1 cellular context compared by ENCODE assay signal in the genomic region with DNA sequence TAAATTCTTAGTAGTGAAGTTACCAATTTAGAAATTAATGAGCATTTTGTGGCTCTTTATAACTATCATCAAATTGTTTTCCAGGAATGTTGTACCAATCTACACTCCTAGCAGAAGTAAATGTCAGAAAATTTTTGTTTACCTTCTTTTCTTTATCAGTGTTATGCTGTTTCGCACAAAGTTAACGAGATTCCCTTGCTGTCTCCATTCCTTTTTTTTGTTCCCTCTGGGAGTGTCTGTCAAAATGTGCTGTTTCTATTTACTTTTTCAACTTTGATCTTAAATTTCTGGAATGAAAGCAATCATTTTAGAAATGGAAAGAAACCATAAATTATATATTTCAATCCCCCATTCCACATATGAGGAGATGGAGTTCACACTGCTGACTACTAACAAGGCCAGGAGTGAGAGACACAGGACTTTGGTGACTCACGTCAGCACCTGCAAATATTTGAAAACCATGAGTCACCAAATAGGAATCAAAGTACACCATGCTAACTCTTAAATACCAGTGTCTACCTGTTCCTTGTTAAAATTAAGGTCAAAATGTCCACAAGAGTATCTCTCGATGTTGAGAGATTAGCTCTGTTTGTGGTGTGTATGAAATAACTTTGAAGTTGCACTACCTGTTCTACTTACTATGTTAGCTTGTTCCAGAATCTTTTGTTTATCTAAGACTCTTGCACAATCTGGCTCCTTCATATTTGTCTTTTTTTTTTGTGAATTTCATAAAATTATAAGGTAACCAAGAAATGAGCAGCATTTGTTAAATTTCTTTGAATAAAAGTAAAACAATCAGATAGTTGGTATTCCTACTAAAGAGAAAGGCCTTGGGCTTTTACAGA.
TF ChIP-seq lines count a peak whose summit lies in the region.

No MANE protein-coding gene starts in this region.

TF ChIP-seq in HepG2, 621 proteins besides CTCF, POLR2A, EP300 and RAD21 (continued from another document and continues in another):
- TF ChIP-seq ZNF484 (CRISPR knock-in tag; IDR thresholded peaks at IDR 0.05; ENCODE audit: borderline replicate concordance, low read depth) (no peak), JDP2 (CRISPR knock-in tag; IDR thresholded peaks at IDR 0.05; ENCODE audit: borderline replicate concordance) (no peak), HNRNPLL (IDR thresholded peaks at IDR 0.05; ENCODE audit: low read depth, low read length, poor library complexity, severe bottlenecking) (no peak), KAT8 (CRISPR knock-in tag; IDR thresholded peaks at IDR 0.05) (peak; percentile 84), NFIC (IDR thresholded peaks at IDR 0.05; ENCODE audit: low read length) (peak; percentile 89; the same call in 1 of the 2 replicates), ZNF460 (CRISPR knock-in tag; IDR thresholded peaks at IDR 0.05; ENCODE audit: borderline replicate concordance) (no peak), HIVEP1 (CRISPR knock-in tag; IDR thresholded peaks at IDR 0.05) (no peak), SMAD1 (CRISPR knock-in tag; IDR thresholded peaks at IDR 0.05; ENCODE audit: borderline replicate concordance, low read depth) (no peak), ZBTB3 (CRISPR knock-in tag; IDR thresholded peaks at IDR 0.05; ENCODE audit: borderline replicate concordance, low read depth) (no peak), SNAI1 (CRISPR knock-in tag; IDR thresholded peaks at IDR 0.05; ENCODE audit: borderline replicate concordance) (0 out of 2 replicates have a peak, but pooled peaks have one; percentile 32), RORA (CRISPR knock-in tag; IDR thresholded peaks at IDR 0.05) (no peak), AGO2 (optimal IDR thresholded peaks at IDR 0.05; ENCODE audit: low read depth, low read length) (no peak), ZC3H13 (CRISPR knock-in tag; IDR thresholded peaks at IDR 0.05) (no peak), ZNF547 (CRISPR knock-in tag; IDR thresholded peaks at IDR 0.05) (no peak), REL (CRISPR knock-in tag; conservative IDR thresholded peaks at IDR 0.05) (no peak), ZNF839 (CRISPR knock-in tag; IDR thresholded peaks at IDR 0.05; ENCODE audit: borderline replicate concordance) (no peak), SALL2 (CRISPR knock-in tag; IDR thresholded peaks at IDR 0.05) (no peak), MIER3 (CRISPR knock-in tag; IDR thresholded peaks at IDR 0.05; ENCODE audit: borderline replicate concordance) (peak; percentile 71; the same call in 1 of the 2 replicates), ZFP36L1 (CRISPR knock-in tag; IDR thresholded peaks at IDR 0.05) (no peak), KDM5A (IDR thresholded peaks at IDR 0.05; ENCODE audit: borderline replicate concordance, low read length) (no peak), RARA (CRISPR knock-in tag; IDR thresholded peaks at IDR 0.05) (peak; percentile 88), MIXL1 (CRISPR knock-in tag; IDR thresholded peaks at IDR 0.05) (peak; percentile 97), HNF4A (CRISPR knock-in tag; IDR thresholded peaks at IDR 0.05) (peak; percentile 94), ZNF780A (CRISPR knock-in tag; IDR thresholded peaks at IDR 0.05) (no peak), HDAC6 (IDR thresholded peaks at IDR 0.05; ENCODE audit: low read depth, low read length) (no peak), PHF5A (CRISPR knock-in tag; IDR thresholded peaks at IDR 0.05; ENCODE audit: low read depth, unreplicated experiment) (peak; percentile 77), BCL6 (CRISPR knock-in tag; IDR thresholded peaks at IDR 0.05) (peak; percentile 93), HES4 (CRISPR knock-in tag; IDR thresholded peaks at IDR 0.05; ENCODE audit: borderline replicate concordance) (no peak), EZH2 (conservative IDR thresholded peaks at IDR 0.05; ENCODE audit: low read depth, low read length) (no peak), ESRRA (CRISPR knock-in tag; IDR thresholded peaks at IDR 0.05; ENCODE audit: low read depth) (0 out of 2 replicates have a peak, but pooled peaks have one; percentile 43), TOE1 (CRISPR knock-in tag; IDR thresholded peaks at IDR 0.05) (peak; percentile 86; the same call in 1 of the 2 replicates), REPIN1 (CRISPR knock-in tag; IDR thresholded peaks at IDR 0.05; ENCODE audit: borderline replicate concordance, low read depth) (peak; percentile 76), ZNF260 (CRISPR knock-in tag; IDR thresholded peaks at IDR 0.05; ENCODE audit: borderline replicate concordance, low read depth) (no peak), TBX3 (IDR thresholded peaks at IDR 0.05; ENCODE audit: borderline replicate concordance) (peak; percentile 88), SKI (IDR thresholded peaks at IDR 0.05; ENCODE audit: partially characterized antibody) (peak; percentile 18), ZNF570 (CRISPR knock-in tag; IDR thresholded peaks at IDR 0.05; ENCODE audit: borderline replicate concordance) (no peak), IRF2 (CRISPR knock-in tag; IDR thresholded peaks at IDR 0.05) (peak; percentile 79), ZNF768 (CRISPR knock-in tag; IDR thresholded peaks at IDR 0.05) (no peak), PHF20 (CRISPR knock-in tag; IDR thresholded peaks at IDR 0.05) (no peak), FIP1L1 (IDR thresholded peaks at IDR 0.05; ENCODE audit: borderline replicate concordance, insufficient read depth, low read depth, low read length) (no peak), ZBTB8A (CRISPR knock-in tag; IDR thresholded peaks at IDR 0.05; ENCODE audit: borderline replicate concordance, low read depth) (no peak), MED8 (CRISPR knock-in tag; IDR thresholded peaks at IDR 0.05; ENCODE audit: insufficient replicate concordance) (peak; percentile 54), ZNF20 (CRISPR knock-in tag; IDR thresholded peaks at IDR 0.05) (no peak), KAT2B (IDR thresholded peaks at IDR 0.05; ENCODE audit: borderline replicate concordance, low read depth, low read length) (no peak), ZNF792 (CRISPR knock-in tag; IDR thresholded peaks at IDR 0.05) (no peak)
- TF ChIP-seq, protein P1, sequence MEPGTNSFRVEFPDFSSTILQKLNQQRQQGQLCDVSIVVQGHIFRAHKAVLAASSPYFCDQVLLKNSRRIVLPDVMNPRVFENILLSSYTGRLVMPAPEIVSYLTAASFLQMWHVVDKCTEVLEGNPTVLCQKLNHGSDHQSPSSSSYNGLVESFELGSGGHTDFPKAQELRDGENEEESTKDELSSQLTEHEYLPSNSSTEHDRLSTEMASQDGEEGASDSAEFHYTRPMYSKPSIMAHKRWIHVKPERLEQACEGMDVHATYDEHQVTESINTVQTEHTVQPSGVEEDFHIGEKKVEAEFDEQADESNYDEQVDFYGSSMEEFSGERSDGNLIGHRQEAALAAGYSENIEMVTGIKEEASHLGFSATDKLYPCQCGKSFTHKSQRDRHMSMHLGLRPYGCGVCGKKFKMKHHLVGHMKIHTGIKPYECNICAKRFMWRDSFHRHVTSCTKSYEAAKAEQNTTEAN (CRISPR knock-in tag; conservative IDR thresholded peaks at IDR 0.05), result peak; percentile 61
- TF ChIP-seq, protein P2, sequence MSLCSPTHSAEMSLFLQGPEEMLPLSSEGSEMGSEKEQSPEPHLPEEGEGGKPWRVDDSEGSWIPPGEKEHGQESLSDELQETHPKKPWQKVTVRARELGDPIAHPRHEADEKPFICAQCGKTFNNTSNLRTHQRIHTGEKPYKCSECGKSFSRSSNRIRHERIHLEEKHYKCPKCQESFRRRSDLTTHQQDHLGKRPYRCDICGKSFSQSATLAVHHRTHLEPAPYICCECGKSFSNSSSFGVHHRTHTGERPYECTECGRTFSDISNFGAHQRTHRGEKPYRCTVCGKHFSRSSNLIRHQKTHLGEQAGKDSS (CRISPR knock-in tag; IDR thresholded peaks at IDR 0.05; ENCODE audit: borderline replicate concordance, low read depth), result no peak
- TF ChIP-seq, protein P3, sequence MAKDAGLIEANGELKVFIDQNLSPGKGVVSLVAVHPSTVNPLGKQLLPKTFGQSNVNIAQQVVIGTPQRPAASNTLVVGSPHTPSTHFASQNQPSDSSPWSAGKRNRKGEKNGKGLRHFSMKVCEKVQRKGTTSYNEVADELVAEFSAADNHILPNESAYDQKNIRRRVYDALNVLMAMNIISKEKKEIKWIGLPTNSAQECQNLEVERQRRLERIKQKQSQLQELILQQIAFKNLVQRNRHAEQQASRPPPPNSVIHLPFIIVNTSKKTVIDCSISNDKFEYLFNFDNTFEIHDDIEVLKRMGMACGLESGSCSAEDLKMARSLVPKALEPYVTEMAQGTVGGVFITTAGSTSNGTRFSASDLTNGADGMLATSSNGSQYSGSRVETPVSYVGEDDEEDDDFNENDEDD (CRISPR knock-in tag; IDR thresholded peaks at IDR 0.05; ENCODE audit: borderline replicate concordance), result no peak
- TF ChIP-seq, protein P4, sequence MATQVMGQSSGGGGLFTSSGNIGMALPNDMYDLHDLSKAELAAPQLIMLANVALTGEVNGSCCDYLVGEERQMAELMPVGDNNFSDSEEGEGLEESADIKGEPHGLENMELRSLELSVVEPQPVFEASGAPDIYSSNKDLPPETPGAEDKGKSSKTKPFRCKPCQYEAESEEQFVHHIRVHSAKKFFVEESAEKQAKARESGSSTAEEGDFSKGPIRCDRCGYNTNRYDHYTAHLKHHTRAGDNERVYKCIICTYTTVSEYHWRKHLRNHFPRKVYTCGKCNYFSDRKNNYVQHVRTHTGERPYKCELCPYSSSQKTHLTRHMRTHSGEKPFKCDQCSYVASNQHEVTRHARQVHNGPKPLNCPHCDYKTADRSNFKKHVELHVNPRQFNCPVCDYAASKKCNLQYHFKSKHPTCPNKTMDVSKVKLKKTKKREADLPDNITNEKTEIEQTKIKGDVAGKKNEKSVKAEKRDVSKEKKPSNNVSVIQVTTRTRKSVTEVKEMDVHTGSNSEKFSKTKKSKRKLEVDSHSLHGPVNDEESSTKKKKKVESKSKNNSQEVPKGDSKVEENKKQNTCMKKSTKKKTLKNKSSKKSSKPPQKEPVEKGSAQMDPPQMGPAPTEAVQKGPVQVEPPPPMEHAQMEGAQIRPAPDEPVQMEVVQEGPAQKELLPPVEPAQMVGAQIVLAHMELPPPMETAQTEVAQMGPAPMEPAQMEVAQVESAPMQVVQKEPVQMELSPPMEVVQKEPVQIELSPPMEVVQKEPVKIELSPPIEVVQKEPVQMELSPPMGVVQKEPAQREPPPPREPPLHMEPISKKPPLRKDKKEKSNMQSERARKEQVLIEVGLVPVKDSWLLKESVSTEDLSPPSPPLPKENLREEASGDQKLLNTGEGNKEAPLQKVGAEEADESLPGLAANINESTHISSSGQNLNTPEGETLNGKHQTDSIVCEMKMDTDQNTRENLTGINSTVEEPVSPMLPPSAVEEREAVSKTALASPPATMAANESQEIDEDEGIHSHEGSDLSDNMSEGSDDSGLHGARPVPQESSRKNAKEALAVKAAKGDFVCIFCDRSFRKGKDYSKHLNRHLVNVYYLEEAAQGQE (IDR thresholded peaks at IDR 0.05; ENCODE audit: borderline replicate concordance in 1 of 2, low read depth in 1 of 2, low read length in 2 of 2), result peak in 1 of 2 experiments; percentile 43; a peak in 1 of 4 replicates
- TF ChIP-seq, protein P5, sequence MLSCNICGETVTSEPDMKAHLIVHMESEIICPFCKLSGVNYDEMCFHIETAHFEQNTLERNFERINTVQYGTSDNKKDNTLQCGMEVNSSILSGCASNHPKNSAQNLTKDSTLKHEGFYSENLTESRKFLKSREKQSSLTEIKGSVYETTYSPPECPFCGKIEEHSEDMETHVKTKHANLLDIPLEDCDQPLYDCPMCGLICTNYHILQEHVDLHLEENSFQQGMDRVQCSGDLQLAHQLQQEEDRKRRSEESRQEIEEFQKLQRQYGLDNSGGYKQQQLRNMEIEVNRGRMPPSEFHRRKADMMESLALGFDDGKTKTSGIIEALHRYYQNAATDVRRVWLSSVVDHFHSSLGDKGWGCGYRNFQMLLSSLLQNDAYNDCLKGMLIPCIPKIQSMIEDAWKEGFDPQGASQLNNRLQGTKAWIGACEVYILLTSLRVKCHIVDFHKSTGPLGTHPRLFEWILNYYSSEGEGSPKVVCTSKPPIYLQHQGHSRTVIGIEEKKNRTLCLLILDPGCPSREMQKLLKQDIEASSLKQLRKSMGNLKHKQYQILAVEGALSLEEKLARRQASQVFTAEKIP (CRISPR knock-in tag; IDR thresholded peaks at IDR 0.05; ENCODE audit: borderline replicate concordance), result no peak
- TF ChIP-seq, protein P6, sequence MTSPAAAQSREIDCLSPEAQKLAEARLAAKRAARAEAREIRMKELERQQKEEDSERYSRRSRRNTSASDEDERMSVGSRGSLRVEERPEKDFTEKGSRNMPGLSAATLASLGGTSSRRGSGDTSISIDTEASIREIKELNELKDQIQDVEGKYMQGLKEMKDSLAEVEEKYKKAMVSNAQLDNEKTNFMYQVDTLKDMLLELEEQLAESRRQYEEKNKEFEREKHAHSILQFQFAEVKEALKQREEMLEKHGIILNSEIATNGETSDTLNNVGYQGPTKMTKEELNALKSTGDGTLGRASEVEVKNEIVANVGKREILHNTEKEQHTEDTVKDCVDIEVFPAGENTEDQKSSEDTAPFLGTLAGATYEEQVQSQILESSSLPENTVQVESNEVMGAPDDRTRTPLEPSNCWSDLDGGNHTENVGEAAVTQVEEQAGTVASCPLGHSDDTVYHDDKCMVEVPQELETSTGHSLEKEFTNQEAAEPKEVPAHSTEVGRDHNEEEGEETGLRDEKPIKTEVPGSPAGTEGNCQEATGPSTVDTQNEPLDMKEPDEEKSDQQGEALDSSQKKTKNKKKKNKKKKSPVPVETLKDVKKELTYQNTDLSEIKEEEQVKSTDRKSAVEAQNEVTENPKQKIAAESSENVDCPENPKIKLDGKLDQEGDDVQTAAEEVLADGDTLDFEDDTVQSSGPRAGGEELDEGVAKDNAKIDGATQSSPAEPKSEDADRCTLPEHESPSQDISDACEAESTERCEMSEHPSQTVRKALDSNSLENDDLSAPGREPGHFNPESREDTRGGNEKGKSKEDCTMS (CRISPR knock-in tag; conservative IDR thresholded peaks at IDR 0.05), result no peak
- TF ChIP-seq, protein P7, sequence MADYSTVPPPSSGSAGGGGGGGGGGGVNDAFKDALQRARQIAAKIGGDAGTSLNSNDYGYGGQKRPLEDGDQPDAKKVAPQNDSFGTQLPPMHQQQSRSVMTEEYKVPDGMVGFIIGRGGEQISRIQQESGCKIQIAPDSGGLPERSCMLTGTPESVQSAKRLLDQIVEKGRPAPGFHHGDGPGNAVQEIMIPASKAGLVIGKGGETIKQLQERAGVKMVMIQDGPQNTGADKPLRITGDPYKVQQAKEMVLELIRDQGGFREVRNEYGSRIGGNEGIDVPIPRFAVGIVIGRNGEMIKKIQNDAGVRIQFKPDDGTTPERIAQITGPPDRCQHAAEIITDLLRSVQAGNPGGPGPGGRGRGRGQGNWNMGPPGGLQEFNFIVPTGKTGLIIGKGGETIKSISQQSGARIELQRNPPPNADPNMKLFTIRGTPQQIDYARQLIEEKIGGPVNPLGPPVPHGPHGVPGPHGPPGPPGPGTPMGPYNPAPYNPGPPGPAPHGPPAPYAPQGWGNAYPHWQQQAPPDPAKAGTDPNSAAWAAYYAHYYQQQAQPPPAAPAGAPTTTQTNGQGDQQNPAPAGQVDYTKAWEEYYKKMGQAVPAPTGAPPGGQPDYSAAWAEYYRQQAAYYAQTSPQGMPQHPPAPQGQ (CRISPR knock-in tag; IDR thresholded peaks at IDR 0.05; ENCODE audit: borderline replicate concordance), result no peak
- TF ChIP-seq, protein P8, sequence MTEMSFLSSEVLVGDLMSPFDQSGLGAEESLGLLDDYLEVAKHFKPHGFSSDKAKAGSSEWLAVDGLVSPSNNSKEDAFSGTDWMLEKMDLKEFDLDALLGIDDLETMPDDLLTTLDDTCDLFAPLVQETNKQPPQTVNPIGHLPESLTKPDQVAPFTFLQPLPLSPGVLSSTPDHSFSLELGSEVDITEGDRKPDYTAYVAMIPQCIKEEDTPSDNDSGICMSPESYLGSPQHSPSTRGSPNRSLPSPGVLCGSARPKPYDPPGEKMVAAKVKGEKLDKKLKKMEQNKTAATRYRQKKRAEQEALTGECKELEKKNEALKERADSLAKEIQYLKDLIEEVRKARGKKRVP (CRISPR knock-in tag; IDR thresholded peaks at IDR 0.05), result peak in 1 of 2 experiments; percentile 73; a peak in 2 of 4 replicates
